11 cellular contexts compared by ENCODE assay signal in the genomic region with DNA sequence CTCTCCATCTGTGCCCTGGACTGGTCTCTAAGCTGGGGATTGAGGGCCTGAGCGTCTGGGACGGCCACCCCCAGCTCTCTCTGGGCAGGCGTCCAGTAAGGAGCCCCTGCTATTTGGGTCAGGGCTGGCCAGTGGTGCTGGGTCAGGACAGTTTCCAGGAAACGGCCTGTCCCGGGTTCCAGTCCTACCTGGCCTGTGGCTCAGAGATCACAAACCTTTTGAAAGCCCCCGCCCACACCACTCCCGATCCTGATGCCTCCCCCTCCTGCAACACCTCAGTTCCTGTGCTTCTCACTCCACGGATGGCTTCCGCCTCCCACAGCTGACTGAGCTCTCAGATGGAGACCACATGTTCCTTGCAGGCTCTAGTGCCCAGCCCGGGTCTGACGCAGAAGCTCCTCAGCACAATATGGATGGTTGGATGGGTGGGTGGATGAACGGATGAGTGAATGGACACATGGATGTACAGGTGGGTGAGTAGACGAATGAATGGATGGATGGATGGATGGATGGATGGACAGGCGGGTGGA.
DNase-seq lines count a peak whose midpoint lies in the region; ATAC-seq and TF ChIP-seq lines count a peak whose summit lies in the region.
"Had no signal": no experiment of that assay in that cellular context is flagged by ENCODE, and none has a peak within 500 bp of the region (broad histone marks: within the 10 kb centered on the region; RNA-seq: fewer than 3 reads in every experiment).

No MANE protein-coding gene starts in this region.

- no peak for TF ChIP-seq CTCF in breast epithelium (IDR thresholded peaks at IDR 0.05)
- no peak for TF ChIP-seq CTCF in MCF 10A (IDR thresholded peaks at IDR 0.05; ENCODE audit: unreplicated experiment)
- TF ChIP-seq CTCF in coronary artery (IDR thresholded peaks at IDR 0.05): no peak
- no peak for TF ChIP-seq CTCF in type B pancreatic cell (conservative IDR thresholded peaks at IDR 0.05)

- peak overlapping the region; percentile 57 to 87 for H3K27ac ChIP-seq in breast epithelium
- H3K27ac ChIP-seq in coronary artery: peak overlapping the region; percentile 50 to 83
- H3K27ac ChIP-seq: SK-N-MC had no signal

- H3K27ac Mint-ChIP-seq in MCF 10A (ENCODE audit: low read depth, unreplicated experiment) (no peak overlapping the region), type B pancreatic cell (peak overlapping the region; percentile 23)
- H3K27ac Mint-ChIP-seq in naive thymus-derived CD8-positive, alpha-beta T cell: peak overlapping the region; percentile 96 to 100 (median 99)
- H3K27ac Mint-ChIP-seq: memory B cell had no signal

- no peaks in the 10 kb centered on the region for H3K4me1 Mint-ChIP-seq in MCF 10A (ENCODE audit: insufficient read depth, unreplicated experiment)
- H3K4me1 Mint-ChIP-seq in naive thymus-derived CD8-positive, alpha-beta T cell: peaks cover 34 to 80% (median 74%) of the 10 kb centered on the region in 4 donors
- H3K4me1 Mint-ChIP-seq in type B pancreatic cell (ENCODE audit: unreplicated experiment): peaks cover 12% of the 10 kb centered on the region

- H3K9me3 ChIP-seq in breast epithelium: no peaks in the 10 kb centered on the region

- H3K27me3 Mint-ChIP-seq in MCF 10A (ENCODE audit: insufficient read depth, unreplicated experiment) (no peaks in the 10 kb centered on the region), type B pancreatic cell (no peaks in the 10 kb centered on the region)
- H3K27me3 Mint-ChIP-seq in naive thymus-derived CD8-positive, alpha-beta T cell: no peaks in the 10 kb centered on the region
- H3K27me3 Mint-ChIP-seq: memory B cell had no signal

- H3K4me3 Mint-ChIP-seq in MCF 10A (ENCODE audit: unreplicated experiment) (no peak overlapping the region), type B pancreatic cell (no peak overlapping the region)
- H3K4me3 Mint-ChIP-seq in naive thymus-derived CD8-positive, alpha-beta T cell: peak overlapping the region in 8 of 10 donors; percentile 26 to 88 (median 82)
- H3K4me3 Mint-ChIP-seq: memory B cell had no signal

- CTCF ChIA-PET in MCF 10A (lab: Yijun Ruan, JAX): no interaction called here

- BruUV-seq in MCF 10A (replicated peaks; lab: Mats Ljungman, UMichigan): no TSS peak

- H3K36me3 ChIP-seq in breast epithelium: no peaks in the 10 kb centered on the region

- intact Hi-C loops in breast epithelium (cut with DNase I; ENCODE audit: low total_unique reads) (no loop called here), MCF 10A (cut with micrococcal nuclease) (no loop called here)

- POLR2A ChIA-PET in MCF 10A (lab: Yijun Ruan, JAX): no interaction called here
- POLR2A ChIA-PET in naive thymus-derived CD8-positive, alpha-beta T cell (lab: Charles Lee): interaction anchor here (0.9 to 3.2 kb wide), 7 partner anchors 7 to 258 kb away, joined by 3 to 23 read pairs (median 4); no protein-coding TSS in a partner anchor

- TF ChIP-seq POLR2A in breast epithelium (IDR thresholded peaks at IDR 0.05) (no peak), GM18505 (IDR thresholded peaks at IDR 0.05; ENCODE audit: borderline replicate concordance, extremely low read depth, insufficient read depth, insufficient read length) (no peak)

- H3K36me3 Mint-ChIP-seq in MCF 10A (ENCODE audit: insufficient read depth, unreplicated experiment) (peaks cover 17% of the 10 kb centered on the region), type B pancreatic cell (peaks cover 6% of the 10 kb centered on the region)
- peaks cover 2 to 9% (median 4%) of the 10 kb centered on the region in 3 donors for H3K36me3 Mint-ChIP-seq in naive thymus-derived CD8-positive, alpha-beta T cell

- ATAC-seq in naive thymus-derived CD8-positive, alpha-beta T cell: no peak
- ATAC-seq in GM18505 (IDR thresholded peaks at IDR 0.05; ENCODE audit: unreplicated experiment): no peak
- ATAC-seq: activated CD4-positive, CD25-positive, alpha-beta regulatory T cell treated with anti-CD3 and anti-CD28 coated beads, Interleukin-2, amount 50 U/mL, for 24 hours had no signal

- DNase-seq in breast epithelium (ENCODE audit: low spot score in 2 of 2) (no peak), MCF 10A (ENCODE audit: unreplicated experiment) (no peak), coronary artery (ENCODE audit: low spot score) (no peak), type B pancreatic cell (ENCODE audit: extremely low spot score, unreplicated experiment) (no peak), nucleus accumbens (lab: John Stamatoyannopoulos, UW) (no peak), putamen (ENCODE audit: low spot score) (no peak)
- DNase-seq in naive thymus-derived CD8-positive, alpha-beta T cell: no peak

- H3K4me1 ChIP-seq in breast epithelium: no peaks in the 10 kb centered on the region

- peaks cover 11% of the 10 kb centered on the region for H3K9me3 Mint-ChIP-seq in MCF 10A (ENCODE audit: unreplicated experiment)
- H3K9me3 Mint-ChIP-seq in naive thymus-derived CD8-positive, alpha-beta T cell: peaks cover 0 to 10% (median 0%) of the 10 kb centered on the region in 9 donors
- peaks cover 4% of the 10 kb centered on the region for H3K9me3 Mint-ChIP-seq in type B pancreatic cell

- H3K4me3 ChIP-seq in breast epithelium (peak overlapping the region in 1 of 3 donors; percentile 8), coronary artery (no peak overlapping the region)
- H3K4me3 ChIP-seq: SK-N-MC had no signal

- H3K27me3 ChIP-seq in breast epithelium: no peaks in the 10 kb centered on the region

Comparison
In these comparisons a context has a peak if more than half of its experiments do, and no peak if none do; other contexts are left out.
1. H3K4me3 Mint-ChIP-seq: peak in naive thymus-derived CD8-positive, alpha-beta T cell (8 of 10); none in MCF 10A (single experiment) and type B pancreatic cell (single experiment).